In the genomic region with DNA sequence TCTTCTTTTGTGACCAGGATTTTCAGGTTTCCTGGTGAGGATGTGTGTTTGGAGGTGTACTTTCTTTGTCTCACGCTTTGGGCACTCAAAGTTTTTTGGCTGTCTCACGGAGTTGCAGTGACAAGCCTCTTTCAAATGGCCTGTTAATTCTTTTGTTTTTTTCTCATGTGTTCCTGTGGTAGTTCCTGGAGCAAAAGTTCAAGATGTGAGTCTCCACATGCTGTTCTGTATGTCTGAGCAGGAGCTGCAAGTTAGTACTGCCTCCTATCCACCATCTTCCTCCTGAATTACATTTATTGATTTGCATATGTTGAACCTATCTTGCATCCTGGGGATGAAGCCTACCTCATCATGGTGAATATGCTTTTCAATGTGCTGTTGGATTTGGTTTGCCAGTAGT, we compare ENCODE assay signal across 17 cellular contexts.
DNase-seq lines count a peak whose midpoint lies in the region; ATAC-seq and TF ChIP-seq lines count a peak whose summit lies in the region.
"Had no signal": no experiment of that assay in that cellular context is flagged by ENCODE, and none has a peak within 500 bp of the region (broad histone marks: within the 10 kb centered on the region; RNA-seq: fewer than 3 reads in every experiment).

No MANE protein-coding gene starts in this region.

- H3K27ac ChIP-seq in SJCRH30: peak overlapping the region; percentile 75
- H3K27ac ChIP-seq in esophagus squamous epithelium: peak overlapping the region; percentile 54 to 88 (median 79)
- H3K27ac ChIP-seq: PC-9 had no signal

- POLR2A ChIA-PET in naive thymus-derived CD8-positive, alpha-beta T cell (lab: Charles Lee): no interaction called here

- no peak for TF ChIP-seq POLR2A in esophagus squamous epithelium (IDR thresholded peaks at IDR 0.05)

- no peak overlapping the region for H3K4me3 ChIP-seq in SJCRH30
- H3K4me3 ChIP-seq in esophagus squamous epithelium: no peak overlapping the region
- H3K4me3 ChIP-seq: PC-9 had no signal

- H3K4me3 Mint-ChIP-seq in natural killer cell treated with Interleukin-12 subunit alpha and Interleukin-12 subunit beta and Interleukin-15 and Interleukin-18, amount 100 ng/mL, for 72 hours: peak overlapping the region; percentile 20
- H3K4me3 Mint-ChIP-seq in natural killer cell (no peak overlapping the region), type B pancreatic cell (no peak overlapping the region)
- H3K4me3 Mint-ChIP-seq in naive thymus-derived CD8-positive, alpha-beta T cell: no peak overlapping the region
- H3K4me3 Mint-ChIP-seq: CD4-positive, CD25-positive, alpha-beta regulatory T cell; H9 had no signal

- H3K9me3 Mint-ChIP-seq in natural killer cell treated with Interleukin-12 subunit alpha and Interleukin-12 subunit beta and Interleukin-15 and Interleukin-18, amount 100 ng/mL, for 72 hours: peaks cover 2% of the 10 kb centered on the region
- H3K9me3 Mint-ChIP-seq in natural killer cell: peaks cover 2 to 4% of the 10 kb centered on the region in 2 donors
- H3K9me3 Mint-ChIP-seq in type B pancreatic cell: no peaks in the 10 kb centered on the region
- H3K9me3 Mint-ChIP-seq in naive thymus-derived CD8-positive, alpha-beta T cell: peaks cover 0 to 15% (median 0%) of the 10 kb centered on the region in 9 donors

- H3K4me1 ChIP-seq in SJCRH30: peaks cover 18% of the 10 kb centered on the region
- H3K4me1 ChIP-seq in esophagus squamous epithelium: peaks cover 0 to 11% (median 0%) of the 10 kb centered on the region in 3 donors

- intact Hi-C loops in natural killer cell (cut with micrococcal nuclease) (loop anchor here (10.0 kb wide), 1 partner anchor 63 kb away; no protein-coding TSS in a partner anchor), esophagus squamous epithelium (cut with DNase I) (no loop called here)

- H3K9me3 ChIP-seq in SJCRH30 (replicated peaks) (0 out of 2 replicates have a peak, but pooled peaks cover 3% of the 10 kb centered on the region), esophagus squamous epithelium (no peaks in the 10 kb centered on the region)

- H3K27me3 ChIP-seq in SJCRH30: no peaks in the 10 kb centered on the region
- no peaks in the 10 kb centered on the region for H3K27me3 ChIP-seq in esophagus squamous epithelium

- H3K4me1 Mint-ChIP-seq in natural killer cell treated with Interleukin-12 subunit alpha and Interleukin-12 subunit beta and Interleukin-15 and Interleukin-18, amount 100 ng/mL, for 72 hours (ENCODE audit: low read depth in 2 of 2): peaks cover 54 to 59% of the 10 kb centered on the region in 2 donors
- H3K4me1 Mint-ChIP-seq in natural killer cell: peaks cover 65 to 75% of the 10 kb centered on the region in 2 donors
- no peaks in the 10 kb centered on the region for H3K4me1 Mint-ChIP-seq in type B pancreatic cell (ENCODE audit: unreplicated experiment)
- H3K4me1 Mint-ChIP-seq in naive thymus-derived CD8-positive, alpha-beta T cell: peaks cover 31 to 62% (median 52%) of the 10 kb centered on the region in 4 donors

- peaks cover 22% of the 10 kb centered on the region for H3K36me3 Mint-ChIP-seq in natural killer cell treated with Interleukin-12 subunit alpha and Interleukin-12 subunit beta and Interleukin-15 and Interleukin-18, amount 100 ng/mL, for 72 hours
- peaks cover 17% of the 10 kb centered on the region for H3K36me3 Mint-ChIP-seq in natural killer cell
- H3K36me3 Mint-ChIP-seq in type B pancreatic cell: no peaks in the 10 kb centered on the region
- peaks cover 0 to 16% (median 2%) of the 10 kb centered on the region in 3 donors for H3K36me3 Mint-ChIP-seq in naive thymus-derived CD8-positive, alpha-beta T cell
- H3K36me3 Mint-ChIP-seq: CD4-positive, CD25-positive, alpha-beta regulatory T cell had no signal

- WGBS in esophagus squamous epithelium, 2 donors: 44 to 45% methylated on average over 2 of the region's 2 CpGs

- no peak overlapping the region for H3K27ac Mint-ChIP-seq in natural killer cell treated with Interleukin-12 subunit alpha and Interleukin-12 subunit beta and Interleukin-15 and Interleukin-18, amount 100 ng/mL, for 72 hours
- peak overlapping the region in 1 of 2 donors; percentile 42 for H3K27ac Mint-ChIP-seq in natural killer cell
- H3K27ac Mint-ChIP-seq in type B pancreatic cell: peak overlapping the region; percentile 60
- H3K27ac Mint-ChIP-seq in naive thymus-derived CD8-positive, alpha-beta T cell: peak overlapping the region in 1 of 10 donors; percentile 19
- H3K27ac Mint-ChIP-seq: H9 had no signal

- peaks cover 0 to 28% of the 10 kb centered on the region in 2 donors for H3K27me3 Mint-ChIP-seq in natural killer cell treated with Interleukin-12 subunit alpha and Interleukin-12 subunit beta and Interleukin-15 and Interleukin-18, amount 100 ng/mL, for 72 hours
- peaks cover 0 to 45% of the 10 kb centered on the region in 2 donors for H3K27me3 Mint-ChIP-seq in natural killer cell (ENCODE audit: low read depth in 2 of 2)
- H3K27me3 Mint-ChIP-seq in type B pancreatic cell: no peaks in the 10 kb centered on the region
- H3K27me3 Mint-ChIP-seq in naive thymus-derived CD8-positive, alpha-beta T cell: no peaks in the 10 kb centered on the region
- H3K27me3 Mint-ChIP-seq: CD4-positive, CD25-positive, alpha-beta regulatory T cell had no signal

- H3K36me3 ChIP-seq in SJCRH30: no peaks in the 10 kb centered on the region
- no peaks in the 10 kb centered on the region for H3K36me3 ChIP-seq in esophagus squamous epithelium

- no peak for TF ChIP-seq CTCF in natural killer cell (IDR thresholded peaks at IDR 0.05)
- no peak for TF ChIP-seq CTCF in esophagus squamous epithelium (IDR thresholded peaks at IDR 0.05)
- no peak for TF ChIP-seq CTCF in type B pancreatic cell (conservative IDR thresholded peaks at IDR 0.05)

- ATAC-seq in natural killer cell treated with Interleukin-12 subunit alpha and Interleukin-12 subunit beta and Interleukin-15 and Interleukin-18, amount 100 ng/mL, for 72 hours: no peak
- no peak for ATAC-seq in natural killer cell
- no peak for ATAC-seq in naive thymus-derived CD8-positive, alpha-beta T cell

- DNase-seq in natural killer cell treated with Interleukin-12 subunit alpha and Interleukin-12 subunit beta and Interleukin-15 and Interleukin-18, amount 100 ng/mL, for 72 hours (ENCODE audit: low spot score): no peak
- DNase-seq in natural killer cell: no peak
- peak in 1 of 2 experiments; percentile 9 for DNase-seq in SJCRH30
- DNase-seq in esophagus squamous epithelium (lab: John Stamatoyannopoulos, UW): no peak
- no peak for DNase-seq in type B pancreatic cell (ENCODE audit: extremely low spot score, unreplicated experiment)
- DNase-seq in LoVo (ENCODE audit: low spot score): no peak
- DNase-seq in naive thymus-derived CD8-positive, alpha-beta T cell: no peak
- DNase-seq in CD1c-positive myeloid dendritic cell (ENCODE audit: extremely low spot score): no peak
- DNase-seq: ACHN; CD4-positive, CD25-positive, alpha-beta regulatory T cell; DMS53; H9; NCI-H1436; NCI-H2029 treated with DMSO at 0.1 percent for 48 hours; NCI-H510A; NCI-H82; PC-9 had no signal
